31 cellular contexts compared by ENCODE assay signal in genomic region chr1:112260699-112261098, GRCh38.
"Had no signal": no experiment of that assay in that cellular context is flagged by ENCODE, and none has a peak within 500 bp of the region (broad histone marks: within the 10 kb centered on the region; RNA-seq: fewer than 3 reads in every experiment).

No MANE protein-coding gene starts in this region.

- H3K4me3 Mint-ChIP-seq: naive thymus-derived CD4-positive, alpha-beta T cell; natural killer cell; nephron; stimulated activated memory B cell treated with anti-CD40 and anti-IgM and Interleukin-4, amounts not matched to agents 10 μg/mL and 1 μg/mL and 100 μg/mL, for 72 hours; stimulated activated naive CD8-positive, alpha-beta T cell treated with anti-CD3 and anti-CD28 coated beads, Interleukin-15, amount 100 ng/mL, for 72 hours; type B pancreatic cell had no signal

- H3K9me3 ChIP-seq: ovary, psoas muscle, right lobe of liver, sigmoid colon, spleen, suprapubic skin, testis, tibial artery, transverse colon, vagina had no signal

- H3K27me3 ChIP-seq: ovary, right lobe of liver, sigmoid colon, suprapubic skin, testis, tibial artery, transverse colon, vagina had no signal

- H3K79me2 ChIP-seq: parathyroid adenoma had no signal

- H3K9me3 Mint-ChIP-seq: naive thymus-derived CD4-positive, alpha-beta T cell; natural killer cell; nephron; stimulated activated memory B cell treated with anti-CD40 and anti-IgM and Interleukin-4, amounts not matched to agents 10 μg/mL and 1 μg/mL and 100 μg/mL, for 72 hours; stimulated activated naive CD8-positive, alpha-beta T cell treated with anti-CD3 and anti-CD28 coated beads, Interleukin-15, amount 100 ng/mL, for 72 hours; type B pancreatic cell had no signal

- H3K36me3 Mint-ChIP-seq: naive thymus-derived CD4-positive, alpha-beta T cell; natural killer cell; stimulated activated memory B cell treated with anti-CD40 and anti-IgM and Interleukin-4, amounts not matched to agents 10 μg/mL and 1 μg/mL and 100 μg/mL, for 72 hours; type B pancreatic cell had no signal

- H3K36me3 ChIP-seq: ovary, right lobe of liver, sigmoid colon, spleen, suprapubic skin, tibial artery, transverse colon, vagina had no signal

- H3K9ac ChIP-seq: parathyroid adenoma had no signal

- H3K4me1 ChIP-seq: parathyroid adenoma, psoas muscle, right lobe of liver had no signal

- DNase-seq: naive thymus-derived CD4-positive, alpha-beta T cell; natural killer cell; occipital lobe; ovary; posterior cingulate gyrus; psoas muscle; right cardiac atrium; right lobe of liver; sigmoid colon; spleen; stimulated activated CD4-positive, alpha-beta T cell treated with anti-CD3 and anti-CD28 coated beads, Interleukin-12 subunit alpha, Interleukin-12 subunit beta, amount 100 ng/mL, for 4 hours; stimulated activated CD4-positive, alpha-beta T cell treated with anti-CD3 and anti-CD28 coated beads, Interleukin-1b, Interleukin-23, amount 100 ng/mL, for 48 hours; stimulated activated CD4-positive, alpha-beta T cell treated with anti-CD3 and anti-CD28 coated beads, Interleukin-4, amount 100 ng/mL, for 1 hour; stimulated activated CD4-positive, alpha-beta T cell treated with anti-CD3 and anti-CD28 coated beads, Interleukin-4, amount 100 ng/mL, for 4 hours; stimulated activated CD8-positive, alpha-beta memory T cell treated with anti-CD3 and anti-CD28 coated beads, Interleukin-4, amount 100 ng/mL, for 48 hours; stimulated activated naive CD4-positive, alpha-beta T cell; stimulated activated naive CD8-positive, alpha-beta T cell treated with anti-CD3 and anti-CD28 coated beads, Interleukin-15, amount 100 ng/mL, for 72 hours; stimulated activated naive CD8-positive, alpha-beta T cell treated with anti-CD3 and anti-CD28 coated beads, Interleukin-15, Interleukin-2, amounts not matched to agents 100 U/mL and 50 U/mL, for 24 hours; substantia nigra; testis; tibial artery; transverse colon had no signal

- H3K4me1 Mint-ChIP-seq: naive thymus-derived CD4-positive, alpha-beta T cell; natural killer cell; stimulated activated naive CD8-positive, alpha-beta T cell treated with anti-CD3 and anti-CD28 coated beads, Interleukin-15, amount 100 ng/mL, for 72 hours had no signal

- ATAC-seq: naive thymus-derived CD4-positive, alpha-beta T cell; natural killer cell; psoas muscle; right cardiac atrium; right lobe of liver; stimulated activated memory B cell treated with anti-CD40 and anti-IgM and Interleukin-4, amounts not matched to agents 10 μg/mL and 1 μg/mL and 100 μg/mL, for 72 hours; stimulated activated naive CD8-positive, alpha-beta T cell treated with anti-CD3 and anti-CD28 coated beads, Interleukin-15, amount 100 ng/mL, for 72 hours; stimulated activated naive CD8-positive, alpha-beta T cell treated with anti-CD3 and anti-CD28 coated beads, Interleukin-15, Interleukin-2, amounts not matched to agents 100 U/mL and 50 U/mL, for 24 hours had no signal

- H3K27ac Mint-ChIP-seq: naive thymus-derived CD4-positive, alpha-beta T cell; natural killer cell; nephron; progenitor cell of endocrine pancreas; stimulated activated memory B cell treated with anti-CD40 and anti-IgM and Interleukin-4, amounts not matched to agents 10 μg/mL and 1 μg/mL and 100 μg/mL, for 72 hours; type B pancreatic cell had no signal

- H3K27ac ChIP-seq: ovary, parathyroid adenoma, psoas muscle, right lobe of liver, sigmoid colon, skin epidermis, spleen, suprapubic skin, testis, tibial artery, transverse colon, vagina had no signal

- H3K27me3 Mint-ChIP-seq: stimulated activated memory B cell treated with anti-CD40 and anti-IgM and Interleukin-4, amounts not matched to agents 10 μg/mL and 1 μg/mL and 100 μg/mL, for 72 hours had no signal

- H2AFZ ChIP-seq: parathyroid adenoma had no signal

- H3K4me2 ChIP-seq: smooth muscle cell had no signal

- H3K4me3 ChIP-seq: ovary, psoas muscle, right lobe of liver, sigmoid colon, skin epidermis, smooth muscle cell, spleen, suprapubic skin, testis, tibial artery, transverse colon, vagina had no signal
